In genomic region chr10:84660340-84661159, GRCh38 we compare ENCODE assay signal across 24 cellular contexts.
"Had no signal": no experiment of that assay in that cellular context is flagged by ENCODE, and none has a peak within 500 bp of the region (broad histone marks: within the 10 kb centered on the region; RNA-seq: fewer than 3 reads in every experiment).

No MANE protein-coding gene starts in this region.

- ATAC-seq: activated T-cell treated with anti-CD3 and anti-CD28 coated beads, Interleukin-2, amount 50 U/mL, for 72 hours; effector memory CD8-positive, alpha-beta T cell; gastroesophageal sphincter; left cardiac atrium; left ventricle myocardium superior; naive thymus-derived CD4-positive, alpha-beta T cell; right lobe of liver; stimulated activated naive CD8-positive, alpha-beta T cell treated with anti-CD3 and anti-CD28 coated beads, Interleukin-15, Interleukin-2, amounts not matched to agents 100 U/mL and 50 U/mL, for 24 hours had no signal

- H3K36me3 ChIP-seq: ascending aorta, gastroesophageal sphincter, neutrophil, right lobe of liver, vagina had no signal

- H3K4me3 ChIP-seq: ascending aorta, gastroesophageal sphincter, right lobe of liver, testis, vagina had no signal

- H3K27ac ChIP-seq: ascending aorta, gastroesophageal sphincter, neutrophil, right lobe of liver, testis, vagina had no signal

- H3K4me1 ChIP-seq: ascending aorta, gastroesophageal sphincter, right lobe of liver, testis, vagina had no signal

- DNase-seq: activated CD4-positive, alpha-beta T cell treated with anti-CD3 and anti-CD28 coated beads, Interleukin-2, amount 50 U/mL, for 1 hour; activated CD4-positive, CD25-positive, alpha-beta regulatory T cell treated with anti-CD3 and anti-CD28 coated beads, Interleukin-2, amount 50 U/mL, for 72 hours; activated effector memory CD4-positive, alpha-beta T cell treated with Interleukin-2 at 50 U/mL for 16 hours; activated naive CD4-positive, alpha-beta T cell treated with Interleukin-2 at 50 U/mL for 16 hours; activated T-cell treated with anti-CD3 and anti-CD28 coated beads for 4 hours; activated T-cell treated with anti-CD3 and anti-CD28 coated beads, Interleukin-2, amount 50 U/mL, for 72 hours; cortex of kidney; effector memory CD8-positive, alpha-beta T cell; erythroblast; hippocampal formation; left cardiac atrium; left ventricle myocardium superior; mammary epithelial cell; naive thymus-derived CD4-positive, alpha-beta T cell; right lobe of liver; stimulated activated CD4-positive, alpha-beta T cell treated with anti-CD3 and anti-CD28 coated beads, Interleukin-2, amount 100 ng/mL, for 48 hours; stimulated activated naive CD8-positive, alpha-beta T cell treated with anti-CD3 and anti-CD28 coated beads, Interleukin-15, Interleukin-2, amounts not matched to agents 100 U/mL and 50 U/mL, for 24 hours; SW 1271; testis; trophoblast cell had no signal

- H3K9me3 ChIP-seq: ascending aorta, gastroesophageal sphincter, neutrophil, right lobe of liver, testis, vagina had no signal

- H3K27me3 ChIP-seq: ascending aorta, gastroesophageal sphincter, neutrophil, right lobe of liver, testis, vagina had no signal
